Comparison of ENCODE assay signal across 15 cellular contexts in the genomic region with DNA sequence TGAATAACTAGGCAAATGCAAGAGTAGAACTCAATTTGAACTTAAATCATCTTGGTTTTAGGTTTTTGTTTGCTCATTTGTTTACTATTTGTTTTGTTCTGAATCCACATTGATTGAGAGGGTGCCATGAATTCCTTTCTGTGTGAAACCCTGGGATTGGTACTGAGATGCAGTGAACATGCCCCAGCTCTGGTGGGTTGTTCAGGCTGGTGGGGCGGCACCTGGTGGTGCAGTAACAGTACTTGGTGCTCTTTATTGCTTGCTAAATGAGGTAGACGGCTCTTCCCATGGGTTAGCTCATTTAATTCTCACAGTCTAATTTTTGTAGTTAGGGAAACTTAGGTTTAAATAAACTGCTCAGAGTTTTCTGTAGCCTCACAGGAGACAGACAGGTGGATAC. TPM values are rescaled to one million over a fixed set of nuclear protein-coding genes. Genes with fewer than 3 reads are reported as not detected.
DNase-seq lines count a peak whose midpoint lies in the region; ATAC-seq and TF ChIP-seq lines count a peak whose summit lies in the region.
"Had no signal": no experiment of that assay in that cellular context is flagged by ENCODE, and none has a peak within 500 bp of the region (broad histone marks: within the 10 kb centered on the region; RNA-seq: fewer than 3 reads in every experiment).

No MANE protein-coding gene starts in this region.

- H3K4me1 ChIP-seq in DND-41 (ENCODE audit: insufficient read depth, low read length), result no peaks in the 10 kb centered on the region
- peaks cover 32% of the 10 kb centered on the region for H3K4me1 ChIP-seq in GM23248 (ENCODE audit: insufficient read depth)
- peaks cover 8% of the 10 kb centered on the region for H3K4me1 ChIP-seq in ovary (ENCODE audit: insufficient read depth)

- no peaks in the 10 kb centered on the region for H3K79me2 ChIP-seq in DND-41 (ENCODE audit: insufficient read depth, low read length)
- peaks cover 94% of the 10 kb centered on the region for H3K79me2 ChIP-seq in GM23248 (ENCODE audit: insufficient read depth)

- H3K27ac ChIP-seq in DND-41 (ENCODE audit: low read length), result no peak overlapping the region
- H3K27ac ChIP-seq in brain microvascular endothelial cell, result no peak overlapping the region
- H3K27ac ChIP-seq in GM23248, result no peak overlapping the region
- no peak overlapping the region for H3K27ac ChIP-seq in ovary

- H4K20me1 ChIP-seq in DND-41 (ENCODE audit: insufficient read depth, low read length), result no peaks in the 10 kb centered on the region
- no peaks in the 10 kb centered on the region for H4K20me1 ChIP-seq in GM23248 (ENCODE audit: insufficient read depth)

- H3K9me3 ChIP-seq in DND-41 (ENCODE audit: insufficient read depth, low read length, severe bottlenecking) (no peaks in the 10 kb centered on the region), GM23248 (ENCODE audit: low read depth) (no peaks in the 10 kb centered on the region), ovary (no peaks in the 10 kb centered on the region)

- H3K9me2 ChIP-seq in GM23248 (ENCODE audit: insufficient read depth), result no peaks in the 10 kb centered on the region

- H3F3A ChIP-seq in GM23248 (ENCODE audit: insufficient read depth), result peaks cover 21% of the 10 kb centered on the region

- TF ChIP-seq CTCF in DND-41 (IDR thresholded peaks at IDR 0.05; ENCODE audit: borderline replicate concordance, extremely low read depth, low read length, poor library complexity, severe bottlenecking) (peak; percentile 17), brain microvascular endothelial cell (IDR thresholded peaks at IDR 0.05; ENCODE audit: low read depth, low read length, missing control alignments) (peak; percentile 29), ovary (IDR thresholded peaks at IDR 0.05) (no peak)

- no peak overlapping the region for H3K9ac ChIP-seq in DND-41 (ENCODE audit: low read depth, low read length)
- no peak overlapping the region for H3K9ac ChIP-seq in GM23248

- H3K4me2 ChIP-seq in DND-41 (ENCODE audit: insufficient read depth, low read length), result no peak overlapping the region
- H3K4me2 ChIP-seq in GM23248 (ENCODE audit: unreplicated experiment), result no peak overlapping the region

- H3K27me3 ChIP-seq in DND-41 (ENCODE audit: insufficient read depth, low read length, poor library complexity), result peaks cover 20% of the 10 kb centered on the region
- no peaks in the 10 kb centered on the region for H3K27me3 ChIP-seq in brain microvascular endothelial cell (replicated peaks)
- H3K27me3 ChIP-seq in GM23248 (replicated peaks; ENCODE audit: insufficient read depth), result no peaks in the 10 kb centered on the region
- H3K27me3 ChIP-seq in ovary, result no peaks in the 10 kb centered on the region

- H3K4me3 ChIP-seq in DND-41 (ENCODE audit: low read depth in 1 of 2, low read length in 2 of 2), result no peak overlapping the region
- H3K4me3 ChIP-seq in brain microvascular endothelial cell (ENCODE audit: low read depth, low read length), result no peak overlapping the region
- no peak overlapping the region for H3K4me3 ChIP-seq in GM23248
- no peak overlapping the region for H3K4me3 ChIP-seq in ovary
- H3K4me3 ChIP-seq: coronary artery had no signal

- H2AFZ ChIP-seq in DND-41 (ENCODE audit: low read depth, low read length) (no peak overlapping the region), GM23248 (no peak overlapping the region)

- WGBS in GM23248 (ENCODE audit: low coverage in 1 of 2, low lambda C conversion rate in 2 of 2, missing lambda C conversion rate in 2 of 2), 2 experiments, result 94 to 98% methylated on average over 2 of the region's 2 CpGs
- 87 to 96% (median 93%) methylated on average over 2 of the region's 2 CpGs for WGBS in ovary, 3 donors

- no peak for TF ChIP-seq EP300 in ovary (IDR thresholded peaks at IDR 0.05)

- TF ChIP-seq POLR2A in ovary (IDR thresholded peaks at IDR 0.05), result no peak

- ATAC-seq in DND-41 (ENCODE audit: insufficient read depth, low read depth), result no peak

- intact Hi-C loops in ovary (cut with DNase I), result no loop called here

- in situ Hi-C loops in brain microvascular endothelial cell (cut with HindIII; ENCODE audit: low pct_ligation_motif_present, low sequenced_read_pairs), result no loop called here
- in situ Hi-C loops in GM23248 (cut with MboI), result no loop called here

- H3K36me3 ChIP-seq in DND-41 (ENCODE audit: insufficient read depth, low read length) (no peaks in the 10 kb centered on the region), brain microvascular endothelial cell (replicated peaks) (no peaks in the 10 kb centered on the region), GM23248 (ENCODE audit: low read depth) (no peaks in the 10 kb centered on the region), ovary (no peaks in the 10 kb centered on the region)

- DNase-seq in DND-41 (no peak), LoVo (ENCODE audit: low spot score) (peak; percentile 24), brain microvascular endothelial cell (no peak), lung microvascular endothelial cell (ENCODE audit: low read depth in 2 of 2) (peak; percentile 13 to 41), GM23248 (no peak), hippocampal formation (lab: John Stamatoyannopoulos, UW) (no peak), ovary (no peak), NCI-H2107 (lab: John Stamatoyannopoulos, UW) (no peak)
- DNase-seq: activated CD8-positive, alpha-beta memory T cell treated with anti-CD3 and anti-CD28 coated beads, Interleukin-2, amount 50 U/mL, for 4 hours; activated naive CD8-positive, alpha-beta T cell treated with anti-CD3 and anti-CD28 coated beads for 36 hours; immature natural killer cell; NCI-H1105 treated with DMSO at 0.1 percent for 48 hours; NCI-H510A treated with DMSO at 0.1 percent for 48 hours; SHP77 treated with DMSO at 0.1 percent for 48 hours had no signal

RNA-seq across cellular contexts. Expression of gene WASF3, which starts 48.4 kb away (rescaled TPM):
- total RNA-seq in lung microvascular endothelial cell (15.3 and 21.2 TPM in 2 replicates), ovary (10 to 100 TPM; 12.0 to 37.1 (median 34.6) TPM)
- total RNA-seq in GM23248 (2014; rRNA removed; shearing (Covaris generic)), result 19.2 and 19.9 TPM in 2 replicates
- polyA plus RNA-seq in GM23248 (2016; fragmentation: Nextera tagmentation; extraction: Ambion mirVana) (13.5 and 14.7 TPM in 2 replicates), ovary (10 to 100 TPM; 11.5 to 28.4 TPM)

Comparison
In these comparisons a context has a peak if more than half of its experiments do, and no peak if none do; other contexts are left out.
1. DNase-seq: peak in LoVo (single experiment) and lung microvascular endothelial cell (2 of 2); none in DND-41 (single experiment), brain microvascular endothelial cell (single experiment), GM23248 (single experiment), hippocampal formation (0 of 2), ovary (0 of 5) and NCI-H2107 (single experiment).
2. CTCF ChIP-seq: peak in DND-41 (single experiment) and brain microvascular endothelial cell (single experiment); none in ovary (0 of 3).